2 cellular contexts compared by ENCODE assay signal in genomic region chr2:203059567-203059966, GRCh38.
TF ChIP-seq lines count a peak whose summit lies in the region.

No MANE protein-coding gene starts in this region.

TF ChIP-seq in GM23338, 12 proteins besides CTCF, POLR2A, EP300 and RAD21:
- no peak for TF ChIP-seq CREB1 (CRISPR knock-in tag; IDR thresholded peaks at IDR 0.05; ENCODE audit: low read depth)
- TF ChIP-seq EZH2 (IDR thresholded peaks at IDR 0.05; ENCODE audit: low read depth, unreplicated experiment): no peak
- no peak for TF ChIP-seq ZNF462 (CRISPR knock-in tag; IDR thresholded peaks at IDR 0.05)
- no peak for TF ChIP-seq ZNF114 (CRISPR knock-in tag; IDR thresholded peaks at IDR 0.05)
- no peak for TF ChIP-seq JUNB (IDR thresholded peaks at IDR 0.05; ENCODE audit: unreplicated experiment)

TF ChIP-seq in GM12878, 131 proteins besides CTCF, POLR2A, EP300 and RAD21:
- TF ChIP-seq NR2C2 (IDR thresholded peaks at IDR 0.05; ENCODE audit: borderline replicate concordance, control insufficient read depth, insufficient read length, low read depth): no peak
- no peak for TF ChIP-seq SMC3 (IDR thresholded peaks at IDR 0.05; ENCODE audit: borderline replicate concordance, low read length)
- TF ChIP-seq EED (IDR thresholded peaks at IDR 0.05; ENCODE audit: low read depth): no peak
- TF ChIP-seq NFXL1 (IDR thresholded peaks at IDR 0.05; ENCODE audit: borderline replicate concordance): no peak
- TF ChIP-seq DPF2 (IDR thresholded peaks at IDR 0.05): no peak
- TF ChIP-seq IKZF2 (IDR thresholded peaks at IDR 0.05): no peak
- TF ChIP-seq ZNF384 (IDR thresholded peaks at IDR 0.05; ENCODE audit: borderline replicate concordance, low read depth, low read length): no peak
- no peak for TF ChIP-seq TCF3 (IDR thresholded peaks at IDR 0.05; ENCODE audit: borderline replicate concordance, insufficient read depth, low read depth, low read length)
- TF ChIP-seq POU2F2 (IDR thresholded peaks at IDR 0.05; ENCODE audit: borderline replicate concordance, low read depth, low read length): no peak
- no peak for TF ChIP-seq TCF7 (IDR thresholded peaks at IDR 0.05; ENCODE audit: borderline replicate concordance)
- no peak for TF ChIP-seq NFYA (IDR thresholded peaks at IDR 0.05; ENCODE audit: borderline replicate concordance, low read depth, low read length)
- TF ChIP-seq FOXK2 (IDR thresholded peaks at IDR 0.05): no peak
TF ChIP-seq in GM12878: peak in this region for 0.
